In the genomic region with DNA sequence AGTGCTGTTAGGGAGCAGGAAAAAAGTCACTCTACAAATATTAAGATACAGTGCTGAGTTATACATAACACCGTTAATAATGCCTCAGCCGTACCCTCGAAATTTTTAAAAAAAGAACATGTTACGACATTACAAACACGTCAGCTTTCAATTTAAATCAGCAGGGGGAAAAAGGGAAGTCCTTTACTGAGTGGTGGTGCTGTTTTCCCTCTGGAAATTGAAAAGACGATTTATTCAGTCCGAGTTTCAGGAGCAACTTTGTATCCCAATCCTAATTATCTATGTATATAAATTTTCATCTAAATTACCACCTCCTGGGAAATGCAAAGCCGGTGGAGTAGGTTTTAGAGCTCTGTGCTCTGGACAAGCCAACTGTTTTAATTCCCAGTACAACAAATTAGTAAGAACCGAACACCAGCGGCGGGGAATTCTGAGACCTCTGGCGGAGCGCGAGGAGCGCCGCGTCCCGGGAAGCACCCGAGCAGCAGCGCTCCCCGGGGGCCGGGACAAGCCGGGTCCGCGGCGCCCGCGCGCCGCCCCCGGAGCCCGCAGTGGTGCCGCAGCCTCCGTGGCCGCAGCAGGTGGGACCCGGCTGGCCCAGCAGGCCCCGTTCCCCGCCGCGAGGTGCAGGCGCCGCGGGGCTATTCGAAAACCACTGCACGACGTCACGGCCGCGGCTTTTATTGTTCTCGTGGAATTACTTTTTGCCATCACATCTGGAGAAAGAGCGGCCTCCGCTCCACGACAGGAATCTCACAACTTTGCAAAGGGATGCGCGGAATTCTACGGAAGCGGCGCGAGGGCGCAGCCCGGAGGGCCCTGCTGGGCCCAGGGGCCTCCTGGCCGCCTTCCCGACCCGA, we compare ENCODE assay signal across 8 cellular contexts. TPM values are rescaled to one million over a fixed set of nuclear protein-coding genes. Genes with fewer than 3 reads are reported as not detected.
DNase-seq lines count a peak whose midpoint lies in the region; ATAC-seq, FAIRE-seq and TF ChIP-seq lines count a peak whose summit lies in the region.

No MANE protein-coding gene starts in this region.

- peaks cover 4 to 19% of the 10 kb centered on the region in 2 experiments for H3K79me1 ChIP-seq in IMR-90 (ENCODE audit: low read depth in 1 of 2, low read length in 2 of 2)

- peak overlapping the region; percentile 95 for H3K4me2 ChIP-seq in IMR-90 (ENCODE audit: low read depth, low read length)

- no peak overlapping the region for H4K91ac ChIP-seq in IMR-90 (ENCODE audit: insufficient read depth, low read depth, low read length)

- TF ChIP-seq POLR2A in IMR-90 (IDR thresholded peaks at IDR 0.05; ENCODE audit: low read depth, low read length), result no peak

- no peak for FAIRE-seq in kidney (lab: Jason Lieb, UNC)

- H3K27me3 Mint-ChIP-seq in central memory CD8-positive, alpha-beta T cell, result peaks cover 12% of the 10 kb centered on the region

- no peak overlapping the region for H4K8ac ChIP-seq in IMR-90 (ENCODE audit: low read depth in 2 of 2, low read length in 2 of 2)

- TF ChIP-seq CTCF in GM20000 (IDR thresholded peaks at IDR 0.05; ENCODE audit: extremely low read depth, missing control alignments) (peak; percentile 1), IMR-90 (conservative IDR thresholded peaks at IDR 0.05; ENCODE audit: low read depth, low read length) (0 out of 2 replicates have a peak, but pooled peaks have one; percentile 6), kidney (IDR thresholded peaks at IDR 0.05; ENCODE audit: borderline replicate concordance, extremely low read depth, insufficient read depth) (no peak)

- H3K9ac ChIP-seq in IMR-90 (ENCODE audit: low read depth, low read length) (0 out of 2 replicates have a peak overlapping the region, but pooled peaks have one; percentile 23), kidney (ENCODE audit: low read length in 2 of 2) (no peak overlapping the region)

- H3K14ac ChIP-seq in IMR-90 (replicated peaks; ENCODE audit: low read depth, low read length), result no peak overlapping the region

- in situ Hi-C loops in Caki2 (cut with HindIII; ENCODE audit: low pct_unique_long_range_greater_than_20kb, low sequenced_read_pairs) (no loop called here), IMR-90 (cut with MboI; ENCODE audit: low sequenced_read_pairs) (no loop called here)

- H3K4me1 Mint-ChIP-seq in central memory CD8-positive, alpha-beta T cell, result peaks cover 19% of the 10 kb centered on the region

- H3K27me3 ChIP-seq in IMR-90 (ENCODE audit: control insufficient read depth, insufficient read depth, low read length), result no peaks in the 10 kb centered on the region

- H3K9me1 ChIP-seq in IMR-90 (ENCODE audit: insufficient read depth, low read length), result no peaks in the 10 kb centered on the region

- no peak overlapping the region for H2BK120ac ChIP-seq in IMR-90 (ENCODE audit: low read depth, low read length)

- no peak overlapping the region for H2AK5ac ChIP-seq in IMR-90 (ENCODE audit: low read depth, low read length)

- peak overlapping the region; percentile 62 for H3K4me3 ChIP-seq in IMR-90 (ENCODE audit: insufficient read depth, low read depth, low read length)
- peak overlapping the region; percentile 66 to 72 for H3K4me3 ChIP-seq in kidney (ENCODE audit: low read length in 2 of 2)

- no peak overlapping the region for H4K5ac ChIP-seq in IMR-90 (ENCODE audit: low read depth, low read length)

- no peaks in the 10 kb centered on the region for H4K20me1 ChIP-seq in IMR-90 (ENCODE audit: insufficient read depth, low read length)

- TF ChIP-seq RAD21 in IMR-90 (IDR thresholded peaks at IDR 0.05; ENCODE audit: low read length), result no peak

- H2AK9ac ChIP-seq in IMR-90 (replicated peaks; ENCODE audit: low read depth, low read length, poor library complexity), result peak overlapping the region; percentile 50

- H2BK15ac ChIP-seq in IMR-90 (ENCODE audit: low read depth, low read length), result no peak overlapping the region

- peak overlapping the region; percentile 86 for H2AFZ ChIP-seq in IMR-90 (replicated peaks; ENCODE audit: low read length, poor library complexity)

- peak overlapping the region; percentile 24; the same call in 1 of the 2 replicates for H3K23ac ChIP-seq in IMR-90 (ENCODE audit: low read depth, low read length)

- H3K27ac ChIP-seq in IMR-90 (ENCODE audit: insufficient read depth, low read length), result peak overlapping the region; percentile 28; the same call in 1 of the 2 replicates
- no peak overlapping the region for H3K27ac ChIP-seq in kidney (ENCODE audit: low read depth in 2 of 2, low read length in 2 of 2)

- H3K36me3 ChIP-seq in IMR-90 (ENCODE audit: control insufficient read depth, insufficient read depth, low read length) (no peaks in the 10 kb centered on the region), kidney (ENCODE audit: control insufficient read depth in 1 of 2, insufficient read depth in 2 of 2, low read length in 2 of 2) (no peaks in the 10 kb centered on the region)

- dilution Hi-C loops in IMR-90 (cut with HindIII; ENCODE audit: low sequenced_read_pairs, unreplicated experiment), result no loop called here

- no peak overlapping the region for H3K27ac Mint-ChIP-seq in central memory CD8-positive, alpha-beta T cell (ENCODE audit: low read depth)

- intact Hi-C loops in IMR-90 (cut with micrococcal nuclease), result loop anchor here (1.0 to 10.0 kb wide), 11 partner anchors 106 to 1490 kb away; a partner anchor contains a TSS
- intact Hi-C loops in kidney (cut with DNase I), result loop anchor here (5.0 kb wide), 1 partner anchor 1020 kb away; no protein-coding TSS in a partner anchor

- H3K56ac ChIP-seq in IMR-90 (ENCODE audit: extremely low read depth, insufficient read depth, low read length), result no peak overlapping the region

- no peaks in the 10 kb centered on the region for H3K9me3 Mint-ChIP-seq in central memory CD8-positive, alpha-beta T cell

- no peak overlapping the region for H2BK5ac ChIP-seq in IMR-90 (ENCODE audit: low read depth, low read length, poor library complexity, severe bottlenecking)

- H3K36me3 Mint-ChIP-seq in central memory CD8-positive, alpha-beta T cell (ENCODE audit: insufficient read depth), result peaks cover 8% of the 10 kb centered on the region

- H3K9me3 ChIP-seq in IMR-90 (ENCODE audit: control insufficient read depth, insufficient read depth, low read length), result no peaks in the 10 kb centered on the region
- H3K9me3 ChIP-seq in kidney (ENCODE audit: control insufficient read depth in 1 of 2, low read length in 2 of 2), result no peaks in the 10 kb centered on the region

- peak; percentile 7 for ATAC-seq in IMR-90 (ENCODE audit: low read depth)
- no peak for ATAC-seq in central memory CD8-positive, alpha-beta T cell (replicated peaks; ENCODE audit: extremely low read depth, poor library complexity, severe bottlenecking)

- CTCF ChIA-PET in IMR-90 (lab: Yijun Ruan, JAX), result interaction anchor here (0.6 to 3.7 kb wide), 14 partner anchors 8 to 1022 kb away, joined by 3 to 26 read pairs (median 8); a partner anchor contains a TSS

- no peak overlapping the region for H3K18ac ChIP-seq in IMR-90 (ENCODE audit: low read depth, low read length)

- H3K4me1 ChIP-seq in IMR-90 (ENCODE audit: control insufficient read depth, insufficient read depth, low read length) (no peaks in the 10 kb centered on the region), kidney (ENCODE audit: control insufficient read depth in 1 of 2, insufficient read depth in 1 of 2, low read depth in 1 of 2, low read length in 2 of 2) (peaks cover 5 to 8% of the 10 kb centered on the region in 2 donors)

- H2BK20ac ChIP-seq in IMR-90 (ENCODE audit: low read depth, low read length), result no peak overlapping the region

- 1% methylated on average over 23 of the region's 64 CpGs; no CpG with 5 or more reads in 1 of the 2 experiments for WGBS in IMR-90 (ENCODE audit: extremely low coverage in 2 of 2, insufficient read length in 1 of 2), 2 experiments

- peak; percentile 12 for DNase-seq in Caki2 (ENCODE audit: low read depth)
- peak; percentile 77 for DNase-seq in GM20000 (ENCODE audit: low spot score)
- peak; percentile 44 for DNase-seq in IMR-90
- DNase-seq in T-helper 1 cell, result peak in 4 of 5 donors; percentile 6 to 39 (median 16)
- DNase-seq in central memory CD8-positive, alpha-beta T cell (ENCODE audit: low spot score in 2 of 2), result peak; percentile 12 to 17
- peak; percentile 77 for DNase-seq in kidney
- peak; percentile 25 to 47 for DNase-seq in stimulated activated CD4-positive, alpha-beta T cell treated with anti-CD3 and anti-CD28 coated beads, Interleukin-2, amount 100 ng/mL, for 24 hours
- DNase-seq in H4 (ENCODE audit: low spot score), result no peak

- peak overlapping the region; percentile 76 for H3K4me3 Mint-ChIP-seq in central memory CD8-positive, alpha-beta T cell

- H3K4ac ChIP-seq in IMR-90 (ENCODE audit: low read depth, low read length), result no peak overlapping the region

- no TSS peak for BruUV-seq in IMR-90 (replicated peaks; lab: Mats Ljungman, UMichigan)

- POLR2A ChIA-PET in IMR-90 (lab: Charles Lee; ENCODE audit: unreplicated experiment), result interaction anchor here (0.6 kb wide), 1 partner anchor 135 kb away, joined by 3 read pairs; no protein-coding TSS in a partner anchor

TF ChIP-seq in IMR-90, 13 proteins besides CTCF, POLR2A, EP300 and RAD21 (continues in another document):
- TF ChIP-seq MXI1 (IDR thresholded peaks at IDR 0.05; ENCODE audit: borderline replicate concordance, low read depth, low read length), result no peak
- no peak for TF ChIP-seq MAFK (IDR thresholded peaks at IDR 0.05; ENCODE audit: low read depth, low read length)
- TF ChIP-seq RCOR1 (IDR thresholded peaks at IDR 0.05; ENCODE audit: insufficient replicate concordance, low read length), result no peak
- TF ChIP-seq CHD1 (IDR thresholded peaks at IDR 0.05; ENCODE audit: low read depth, low read length), result no peak
- no peak for TF ChIP-seq RFX5 (IDR thresholded peaks at IDR 0.05; ENCODE audit: low read depth, low read length)
- TF ChIP-seq SMC3 (IDR thresholded peaks at IDR 0.05; ENCODE audit: low read depth, low read length), result no peak
- TF ChIP-seq MAZ (IDR thresholded peaks at IDR 0.05; ENCODE audit: borderline replicate concordance, low read depth, low read length), result no peak; the same call in 1 of the 2 replicates
- no peak; the same call in 1 of the 2 replicates for TF ChIP-seq CEBPB (IDR thresholded peaks at IDR 0.05; ENCODE audit: low read depth, low read length)

RNA-seq across cellular contexts. Expression of a gene that starts 1.0 kb away (rescaled TPM):
- 33.0 and 35.1 TPM in 2 replicates for total RNA-seq in Caki2 (2014; rRNA removed; shearing (Covaris generic); ENCODE audit: low replicate concordance)
- total RNA-seq in IMR-90 (2012; rRNA removed) (31.4 and 39.3 TPM in 2 replicates), kidney (4.8 TPM)
- polyA plus RNA-seq in IMR-90 (2012; rRNA removed) (38.5 and 40.7 TPM in 2 replicates), kidney (ENCODE audit: insufficient read depth, low read depth, low replicate concordance) (1.4 TPM)
- polyA plus RNA-seq in IMR-90 (2012; cell fraction: cytosol; rRNA removed), result 14.6 and 15.3 TPM in 2 replicates
- 9.6 and 34.3 TPM in 2 replicates for polyA plus RNA-seq in IMR-90 (2012; cell fraction: nucleus; rRNA removed; ENCODE audit: low replicate concordance)
- total RNA-seq in H4 (2014; rRNA removed; shearing (Covaris generic)), result 58.7 and 69.8 TPM in 2 replicates
